ENCODE assay signal across 1 cellular context in the genomic region with DNA sequence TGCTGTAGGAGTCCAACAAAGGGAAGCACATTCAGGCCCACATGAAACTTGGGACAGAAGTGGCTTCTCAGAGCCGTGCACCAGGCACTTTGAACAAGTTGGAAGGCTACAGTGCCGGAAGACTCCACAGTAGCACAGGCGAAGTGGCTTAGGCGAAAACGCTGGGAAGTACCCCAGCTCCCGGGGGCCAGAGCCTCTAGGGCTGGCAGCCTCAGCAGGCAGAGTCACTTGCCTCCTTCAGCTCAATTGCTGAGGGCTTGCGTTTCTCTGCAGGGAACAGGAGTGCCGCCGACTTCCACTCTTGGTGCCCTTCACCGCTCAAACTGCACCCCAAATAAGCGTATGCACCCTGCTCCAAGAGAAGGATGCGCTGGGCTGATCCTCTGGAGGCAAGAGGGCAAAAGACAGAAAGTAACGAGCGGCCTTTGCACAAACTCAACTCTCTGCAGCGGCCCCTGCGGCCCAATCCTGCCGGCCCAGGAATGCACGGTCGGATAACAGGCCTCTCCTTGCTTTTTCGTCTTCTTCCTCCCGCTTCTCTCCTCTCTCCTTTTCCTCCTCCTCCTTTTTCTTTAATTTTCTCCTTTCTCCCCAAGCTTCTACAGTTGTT.
TF ChIP-seq lines count a peak whose summit lies in the region.

No MANE protein-coding gene starts in this region.

TF ChIP-seq in IMR-90, 13 proteins besides CTCF, POLR2A, EP300 and RAD21 (continued from another document):
- TF ChIP-seq, protein P1, sequence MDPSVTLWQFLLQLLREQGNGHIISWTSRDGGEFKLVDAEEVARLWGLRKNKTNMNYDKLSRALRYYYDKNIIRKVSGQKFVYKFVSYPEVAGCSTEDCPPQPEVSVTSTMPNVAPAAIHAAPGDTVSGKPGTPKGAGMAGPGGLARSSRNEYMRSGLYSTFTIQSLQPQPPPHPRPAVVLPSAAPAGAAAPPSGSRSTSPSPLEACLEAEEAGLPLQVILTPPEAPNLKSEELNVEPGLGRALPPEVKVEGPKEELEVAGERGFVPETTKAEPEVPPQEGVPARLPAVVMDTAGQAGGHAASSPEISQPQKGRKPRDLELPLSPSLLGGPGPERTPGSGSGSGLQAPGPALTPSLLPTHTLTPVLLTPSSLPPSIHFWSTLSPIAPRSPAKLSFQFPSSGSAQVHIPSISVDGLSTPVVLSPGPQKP (IDR thresholded peaks at IDR 0.05; ENCODE audit: borderline replicate concordance, low read depth, low read length), result no peak
- no peak for TF ChIP-seq RFX5 (IDR thresholded peaks at IDR 0.05; ENCODE audit: low read depth, low read length)
- TF ChIP-seq, protein P2, sequence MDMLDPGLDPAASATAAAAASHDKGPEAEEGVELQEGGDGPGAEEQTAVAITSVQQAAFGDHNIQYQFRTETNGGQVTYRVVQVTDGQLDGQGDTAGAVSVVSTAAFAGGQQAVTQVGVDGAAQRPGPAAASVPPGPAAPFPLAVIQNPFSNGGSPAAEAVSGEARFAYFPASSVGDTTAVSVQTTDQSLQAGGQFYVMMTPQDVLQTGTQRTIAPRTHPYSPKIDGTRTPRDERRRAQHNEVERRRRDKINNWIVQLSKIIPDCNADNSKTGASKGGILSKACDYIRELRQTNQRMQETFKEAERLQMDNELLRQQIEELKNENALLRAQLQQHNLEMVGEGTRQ (IDR thresholded peaks at IDR 0.05; ENCODE audit: low read depth, low read length), result no peak
